Comparison of ENCODE assay signal across 9 cellular contexts in genomic region chr3:179750720-179751328, GRCh38.
DNase-seq lines count a peak whose midpoint lies in the region; ATAC-seq and TF ChIP-seq lines count a peak whose summit lies in the region.
"Had no signal": no experiment of that assay in that cellular context is flagged by ENCODE, and none has a peak within 500 bp of the region (broad histone marks: within the 10 kb centered on the region; RNA-seq: fewer than 3 reads in every experiment).

No MANE protein-coding gene starts in this region.

- DNase-seq in AG09309 (ENCODE audit: low read depth) = no peak
- peak; percentile 31 for DNase-seq in LHCN-M2 (ENCODE audit: low read depth)
- no peak for DNase-seq in right lobe of liver
- DNase-seq in germinal center (ENCODE audit: low spot score) = no peak
- no peak for DNase-seq in Peyer's patch
- DNase-seq: stimulated activated naive B cell treated with anti-CD40 and anti-IgM and Interleukin-4, amounts not matched to agents 10 μg/mL and 1 μg/mL and 100 μg/mL, for 72 hours had no signal

- H3K9me3 ChIP-seq in right lobe of liver (no peaks in the 10 kb centered on the region), Peyer's patch (no peaks in the 10 kb centered on the region)

- H3K4me3 ChIP-seq in AG09309 (ENCODE audit: control insufficient read depth, low read depth, low read length) (no peak overlapping the region), right lobe of liver (no peak overlapping the region), Peyer's patch (no peak overlapping the region)

- intact Hi-C loops in right lobe of liver (cut with DNase I) = no loop called here

- TF ChIP-seq CTCF in AG09309 (IDR thresholded peaks at IDR 0.05; ENCODE audit: control insufficient read depth, insufficient read depth, low read depth, low read length, missing control alignments) (peak; percentile 73), GM12874 (IDR thresholded peaks at IDR 0.05; ENCODE audit: insufficient read depth, low read depth, low read length) (peak; percentile 42; the same call in 1 of the 2 replicates), VCaP (conservative IDR thresholded peaks at IDR 0.05) (peak; percentile 86), right lobe of liver (IDR thresholded peaks at IDR 0.05) (peak; percentile 31 to 47 (median 45)), Peyer's patch (IDR thresholded peaks at IDR 0.05) (peak in 3 of 6 experiments; percentile 21 to 27 (median 25))

- no peak for TF ChIP-seq POLR2A in right lobe of liver (IDR thresholded peaks at IDR 0.05)
- no peak for TF ChIP-seq POLR2A in Peyer's patch (IDR thresholded peaks at IDR 0.05)

- WGBS in right lobe of liver (ENCODE audit: insufficient coverage, low coverage, low lambda C conversion rate, missing lambda C conversion rate) = 70% methylated on average over 6 of the region's 6 CpGs

- no peaks in the 10 kb centered on the region for H3K27me3 ChIP-seq in right lobe of liver
- no peaks in the 10 kb centered on the region for H3K27me3 ChIP-seq in Peyer's patch

- peaks cover 0 to 3% (median 0%) of the 10 kb centered on the region in 4 donors for H3K36me3 ChIP-seq in right lobe of liver
- no peaks in the 10 kb centered on the region for H3K36me3 ChIP-seq in Peyer's patch

- H3K4me1 ChIP-seq in right lobe of liver (no peaks in the 10 kb centered on the region), Peyer's patch (no peaks in the 10 kb centered on the region)

- H3K27ac ChIP-seq in VCaP (no peak overlapping the region), right lobe of liver (no peak overlapping the region), Peyer's patch (no peak overlapping the region)

- ATAC-seq in right lobe of liver (peak; percentile 41 to 48 (median 44)), GM21619 (IDR thresholded peaks at IDR 0.05; ENCODE audit: unreplicated experiment) (no peak)
